In genomic region chr4:88030565-88031310, GRCh38 we compare ENCODE assay signal across 21 cellular contexts. TPM values are rescaled to one million over a fixed set of nuclear protein-coding genes. Genes with fewer than 3 reads are reported as not detected.
"Had no signal": no experiment of that assay in that cellular context is flagged by ENCODE, and none has a peak within 500 bp of the region (broad histone marks: within the 10 kb centered on the region; RNA-seq: fewer than 3 reads in every experiment).

No MANE protein-coding gene starts in this region.

- ATAC-seq: gastroesophageal sphincter; left lobe of liver; natural killer cell; pancreas; right lobe of liver; stimulated activated memory B cell treated with anti-CD40 and anti-IgM and Interleukin-4, amounts not matched to agents 10 μg/mL and 1 μg/mL and 100 μg/mL, for 72 hours; stimulated activated naive CD8-positive, alpha-beta T cell treated with anti-CD3 and anti-CD28 coated beads, Interleukin-15, amount 100 ng/mL, for 72 hours had no signal

- H3K4me3 ChIP-seq: esophagus squamous epithelium, gastroesophageal sphincter, pancreas, prostate gland, right lobe of liver, testis, tibial nerve had no signal

- H3K4me1 Mint-ChIP-seq: stimulated activated memory B cell treated with anti-CD40 and anti-IgM and Interleukin-4, amounts not matched to agents 10 μg/mL and 1 μg/mL and 100 μg/mL, for 72 hours had no signal

- H3K27me3 Mint-ChIP-seq: stimulated activated memory B cell treated with anti-CD40 and anti-IgM and Interleukin-4, amounts not matched to agents 10 μg/mL and 1 μg/mL and 100 μg/mL, for 72 hours; stimulated activated naive CD8-positive, alpha-beta T cell treated with anti-CD3 and anti-CD28 coated beads, Interleukin-15, amount 100 ng/mL, for 72 hours had no signal

- H3K36me3 ChIP-seq: pancreas, prostate gland, right lobe of liver had no signal

- H3K4me3 Mint-ChIP-seq: natural killer cell; stimulated activated memory B cell treated with anti-CD40 and anti-IgM and Interleukin-4, amounts not matched to agents 10 μg/mL and 1 μg/mL and 100 μg/mL, for 72 hours; stimulated activated naive CD8-positive, alpha-beta T cell treated with anti-CD3 and anti-CD28 coated beads, Interleukin-15, amount 100 ng/mL, for 72 hours had no signal

- H3K4me1 ChIP-seq: pancreas, prostate gland, right lobe of liver, testis had no signal

- H3K27ac ChIP-seq: esophagus squamous epithelium, gastroesophageal sphincter, pancreas, prostate gland, right lobe of liver, testis had no signal

- H3K27ac Mint-ChIP-seq: natural killer cell; stimulated activated memory B cell treated with anti-CD40 and anti-IgM and Interleukin-4, amounts not matched to agents 10 μg/mL and 1 μg/mL and 100 μg/mL, for 72 hours; stimulated activated naive CD8-positive, alpha-beta T cell treated with anti-CD3 and anti-CD28 coated beads, Interleukin-15, amount 100 ng/mL, for 72 hours had no signal

- DNase-seq: cortex of kidney; esophagus squamous epithelium; foreskin fibroblast; glutamatergic neuron; islet precursor cell; mammary epithelial cell; natural killer cell; occipital lobe; pancreas; retina; right lobe of liver; stimulated activated CD4-positive, alpha-beta T cell treated with anti-CD3 and anti-CD28 coated beads, Interleukin-4, amount 100 ng/mL, for 1 hour; stimulated activated CD8-positive, alpha-beta memory T cell treated with anti-CD3 and anti-CD28 coated beads, Interleukin-4, amount 100 ng/mL, for 48 hours; stimulated activated naive CD8-positive, alpha-beta T cell treated with anti-CD3 and anti-CD28 coated beads, Interleukin-15, amount 100 ng/mL, for 72 hours; testis had no signal

- H3K27me3 ChIP-seq: esophagus squamous epithelium, gastroesophageal sphincter, pancreas, right lobe of liver, testis, tibial nerve had no signal

- H3K9me3 ChIP-seq: pancreas, prostate gland, right lobe of liver, testis had no signal

RNA-seq across cellular contexts. Expression of gene SPP1, which starts 55.2 kb away (rescaled TPM):
- total RNA-seq: myocyte, natural killer cell had no signal
